11 cellular contexts compared by ENCODE assay signal in the genomic region with DNA sequence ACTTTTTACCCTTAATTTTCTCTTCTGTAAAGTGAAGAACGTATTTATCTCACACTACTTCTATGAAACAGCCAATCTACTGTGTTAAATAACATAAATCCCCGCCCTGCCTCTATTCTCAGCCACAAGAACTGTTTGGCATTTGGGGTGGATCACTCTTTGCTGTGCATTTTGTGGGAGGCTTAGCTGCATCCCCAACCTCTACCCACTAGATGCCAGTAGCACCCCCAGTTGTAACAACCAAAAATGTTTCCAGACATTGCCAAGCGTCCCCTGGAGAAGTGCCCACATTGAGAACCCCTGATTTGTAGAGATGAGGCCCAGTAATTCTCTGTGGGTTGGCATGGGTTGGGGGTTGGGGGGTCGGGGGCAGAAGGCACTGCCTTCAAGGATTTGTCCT.
DNase-seq lines count a peak whose midpoint lies in the region; ATAC-seq and TF ChIP-seq lines count a peak whose summit lies in the region.
"Had no signal": no experiment of that assay in that cellular context is flagged by ENCODE, and none has a peak within 500 bp of the region (broad histone marks: within the 10 kb centered on the region; RNA-seq: fewer than 3 reads in every experiment).

No MANE protein-coding gene starts in this region.

- in situ Hi-C loops in GM13977 (cut with MboI; ENCODE audit: low pct_unique_long_range_greater_than_20kb, low sequenced_read_pairs, unreplicated experiment): no loop called here

- ATAC-seq in GM19351 (IDR thresholded peaks at IDR 0.05; ENCODE audit: unreplicated experiment) (peak; percentile 56), HG03565 (IDR thresholded peaks at IDR 0.05; ENCODE audit: unreplicated experiment) (peak; percentile 27)
- ATAC-seq: naive thymus-derived CD8-positive, alpha-beta T cell; right cardiac atrium had no signal

- DNase-seq in GM13977 (ENCODE audit: low spot score) (peak; percentile 50), erythroblast (lab: John Stamatoyannopoulos, UW) (peak; percentile 23 to 45), T-helper 2 cell (no peak), inferior parietal cortex (ENCODE audit: extremely low spot score) (no peak)
- DNase-seq in activated effector memory CD4-positive, alpha-beta T cell treated with anti-CD3 and anti-CD28 coated beads, Interleukin-2, amount 50 U/mL, for 16 hours: no peak
- DNase-seq: naive thymus-derived CD8-positive, alpha-beta T cell; NCI-H1436 treated with DMSO at 0.1 percent for 48 hours; NK-92 treated with Interleukin-12 subunit alpha and Interleukin-12 subunit beta, amount 100 ng/mL, for 24 hours; right cardiac atrium had no signal

- peak; percentile 50 for TF ChIP-seq CTCF in GM13977 (IDR thresholded peaks at IDR 0.05; ENCODE audit: extremely low read depth, insufficient read depth, missing control alignments)

- no peak for TF ChIP-seq POLR2A in erythroblast (IDR thresholded peaks at IDR 0.05; ENCODE audit: low read length)

Comparison
In these comparisons a context has a peak if more than half of its experiments do, and no peak if none do; other contexts are left out.
1. DNase-seq: peak in GM13977 (single experiment) and erythroblast (2 of 2); none in T-helper 2 cell (0 of 5), activated effector memory CD4-positive, alpha-beta T cell treated with anti-CD3 and anti-CD28 coated beads, Interleukin-2, amount 50 U/mL, for 16 hours (single experiment) and inferior parietal cortex (single experiment).